Comparison of ENCODE assay signal across 9 cellular contexts in the genomic region with DNA sequence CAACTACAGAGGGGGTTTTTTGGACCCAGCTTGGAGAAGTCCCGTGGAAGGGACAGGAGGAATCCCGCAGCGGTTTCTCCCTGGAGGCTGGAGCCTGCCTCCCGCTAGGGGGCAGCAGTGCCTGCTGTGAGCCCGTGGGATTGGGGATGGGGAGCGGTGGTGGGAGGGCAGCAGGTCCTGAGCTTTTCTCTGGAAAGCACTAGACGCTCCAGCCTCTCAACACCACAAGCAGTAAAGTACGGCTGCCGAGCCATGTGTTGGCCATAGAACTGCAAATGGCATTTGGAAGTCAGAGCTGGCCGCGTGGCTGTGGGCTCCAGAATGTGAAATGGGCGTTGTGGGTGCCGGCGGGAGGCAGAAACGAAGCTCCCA. TPM values are rescaled to one million over a fixed set of nuclear protein-coding genes. Genes with fewer than 3 reads are reported as not detected.
DNase-seq lines count a peak whose midpoint lies in the region; ATAC-seq and TF ChIP-seq lines count a peak whose summit lies in the region.
"Had no signal": no experiment of that assay in that cellular context is flagged by ENCODE, and none has a peak within 500 bp of the region (broad histone marks: within the 10 kb centered on the region; RNA-seq: fewer than 3 reads in every experiment).

No MANE protein-coding gene starts in this region.

- CTCF ChIA-PET in activated naive CD4-positive, alpha-beta T cell treated with anti-CD3 and anti-CD28 coated beads for 36 hours (lab: Charles Lee), result interaction anchor here (0.5 to 3.2 kb wide), 11 partner anchors 8 to 800 kb away, joined by 3 to 8 read pairs (median 3); no protein-coding TSS in a partner anchor

- no peak for ATAC-seq in natural killer cell

- H3K9me3 ChIP-seq in NT2/D1 (ENCODE audit: insufficient read depth, low read length), result no peaks in the 10 kb centered on the region

- H3K36me3 ChIP-seq in NT2/D1 (ENCODE audit: insufficient read depth, insufficient read length, low read length), result no peaks in the 10 kb centered on the region

- intact Hi-C loops in activated naive CD4-positive, alpha-beta T cell treated with anti-CD3 and anti-CD28 coated beads for 36 hours (cut with micrococcal nuclease), result loop anchor here (1.0 kb wide), 1 partner anchor 45 kb away; no protein-coding TSS in a partner anchor
- intact Hi-C loops in natural killer cell (cut with micrococcal nuclease), result no loop called here

- H3K4me3 Mint-ChIP-seq in activated naive CD4-positive, alpha-beta T cell treated with anti-CD3 and anti-CD28 coated beads for 36 hours, result no peak overlapping the region
- H3K4me3 Mint-ChIP-seq in mesothelial cell of epicardium (no peak overlapping the region), natural killer cell (no peak overlapping the region)
- H3K4me3 Mint-ChIP-seq: dendritic cell treated with granulocyte-macrophage colony-stimulating factor and Interleukin-4, amounts not matched to agents 40 ng/mL and 50 ng/mL, for 4 days had no signal

- H3K4me1 Mint-ChIP-seq in activated naive CD4-positive, alpha-beta T cell treated with anti-CD3 and anti-CD28 coated beads for 36 hours (ENCODE audit: low read depth), result no peaks in the 10 kb centered on the region
- no peaks in the 10 kb centered on the region for H3K4me1 Mint-ChIP-seq in mesothelial cell of epicardium
- peaks cover 15% of the 10 kb centered on the region in 2 donors for H3K4me1 Mint-ChIP-seq in natural killer cell

- no peaks in the 10 kb centered on the region for H3K27me3 Mint-ChIP-seq in activated naive CD4-positive, alpha-beta T cell treated with anti-CD3 and anti-CD28 coated beads for 36 hours (ENCODE audit: low read depth)
- peaks cover 5% of the 10 kb centered on the region for H3K27me3 Mint-ChIP-seq in mesothelial cell of epicardium (ENCODE audit: low read depth)
- H3K27me3 Mint-ChIP-seq in natural killer cell (ENCODE audit: low read depth in 2 of 2), result peaks cover 0 to 8% of the 10 kb centered on the region in 2 donors

- H3K4me1 ChIP-seq in NT2/D1 (ENCODE audit: insufficient read depth, insufficient read length), result peaks cover 2% of the 10 kb centered on the region

- H3K9ac ChIP-seq in NT2/D1 (ENCODE audit: insufficient read length, low read depth), result no peak overlapping the region

- peak; percentile 28 for DNase-seq in activated naive CD4-positive, alpha-beta T cell treated with anti-CD3 and anti-CD28 coated beads for 36 hours
- DNase-seq in activated naive CD4-positive, alpha-beta T cell treated with anti-CD3 and anti-CD28 coated beads, Interleukin-2, amount 50 U/mL, for 16 hours, result no peak
- DNase-seq in NT2/D1 (ENCODE audit: low read depth, low spot score), result peak; percentile 52
- DNase-seq in ecto neural progenitor cell (ENCODE audit: low spot score), result peak; percentile 82
- peak in 1 of 2 experiments; percentile 73 for DNase-seq in mesothelial cell of epicardium (ENCODE audit: low spot score in 2 of 2, unreplicated experiment in 2 of 2)
- DNase-seq in natural killer cell, result no peak
- DNase-seq in COLO829 (ENCODE audit: low spot score), result no peak
- DNase-seq in NCI-H2171 treated with DMSO at 0.1 percent for 48 hours (lab: John Stamatoyannopoulos, UW), result no peak

- H3K27me3 ChIP-seq in NT2/D1 (ENCODE audit: insufficient read depth, insufficient read length), result no peaks in the 10 kb centered on the region

- no peak overlapping the region for H3K4me3 ChIP-seq in NT2/D1 (ENCODE audit: insufficient read length, low read depth)

- TF ChIP-seq CTCF in mesothelial cell of epicardium (IDR thresholded peaks at IDR 0.05; ENCODE audit: unreplicated experiment), result peak; percentile 61
- no peak for TF ChIP-seq CTCF in natural killer cell (IDR thresholded peaks at IDR 0.05)

- H3K9me3 Mint-ChIP-seq in activated naive CD4-positive, alpha-beta T cell treated with anti-CD3 and anti-CD28 coated beads for 36 hours, result no peaks in the 10 kb centered on the region
- H3K9me3 Mint-ChIP-seq in mesothelial cell of epicardium (no peaks in the 10 kb centered on the region), natural killer cell (no peaks in the 10 kb centered on the region)
- H3K9me3 Mint-ChIP-seq: dendritic cell treated with granulocyte-macrophage colony-stimulating factor and Interleukin-4, amounts not matched to agents 40 ng/mL and 50 ng/mL, for 4 days had no signal

- H3K36me3 Mint-ChIP-seq in activated naive CD4-positive, alpha-beta T cell treated with anti-CD3 and anti-CD28 coated beads for 36 hours (ENCODE audit: low read depth), result no peaks in the 10 kb centered on the region
- H3K36me3 Mint-ChIP-seq in mesothelial cell of epicardium (no peaks in the 10 kb centered on the region), natural killer cell (no peaks in the 10 kb centered on the region)

- no peak overlapping the region for H3K27ac Mint-ChIP-seq in activated naive CD4-positive, alpha-beta T cell treated with anti-CD3 and anti-CD28 coated beads for 36 hours
- H3K27ac Mint-ChIP-seq in mesothelial cell of epicardium, result no peak overlapping the region
- no peak overlapping the region for H3K27ac Mint-ChIP-seq in natural killer cell
- H3K27ac Mint-ChIP-seq: dendritic cell treated with granulocyte-macrophage colony-stimulating factor and Interleukin-4, amounts not matched to agents 40 ng/mL and 50 ng/mL, for 4 days had no signal

RNA-seq across cellular contexts. Expression of gene GMPR, which starts 47.8 kb away (rescaled TPM):
- total RNA-seq in activated naive CD4-positive, alpha-beta T cell treated with anti-CD3 and anti-CD28 coated beads for 36 hours, result 1 to 10 TPM in 1 of 2 experiments, under 1 TPM in 1; 0.94 to 1.0 TPM
- 4.0 to 5.2 TPM (median 4.3 TPM) in 3 replicates for total RNA-seq in mesothelial cell of epicardium
- 1 to 10 TPM in 2 of 3 donors, under 1 TPM in 1; 0.95 to 3.4 (median 3.2) TPM for total RNA-seq in natural killer cell

Comparison
In these comparisons a context has a peak if more than half of its experiments do, and no peak if none do; other contexts are left out.
1. DNase-seq: peak in activated naive CD4-positive, alpha-beta T cell treated with anti-CD3 and anti-CD28 coated beads for 36 hours (single experiment), NT2/D1 (single experiment) and ecto neural progenitor cell (single experiment); none in activated naive CD4-positive, alpha-beta T cell treated with anti-CD3 and anti-CD28 coated beads, Interleukin-2, amount 50 U/mL, for 16 hours (single experiment), natural killer cell (single experiment), COLO829 (single experiment) and NCI-H2171 treated with DMSO at 0.1 percent for 48 hours (single experiment).